In the genomic region with DNA sequence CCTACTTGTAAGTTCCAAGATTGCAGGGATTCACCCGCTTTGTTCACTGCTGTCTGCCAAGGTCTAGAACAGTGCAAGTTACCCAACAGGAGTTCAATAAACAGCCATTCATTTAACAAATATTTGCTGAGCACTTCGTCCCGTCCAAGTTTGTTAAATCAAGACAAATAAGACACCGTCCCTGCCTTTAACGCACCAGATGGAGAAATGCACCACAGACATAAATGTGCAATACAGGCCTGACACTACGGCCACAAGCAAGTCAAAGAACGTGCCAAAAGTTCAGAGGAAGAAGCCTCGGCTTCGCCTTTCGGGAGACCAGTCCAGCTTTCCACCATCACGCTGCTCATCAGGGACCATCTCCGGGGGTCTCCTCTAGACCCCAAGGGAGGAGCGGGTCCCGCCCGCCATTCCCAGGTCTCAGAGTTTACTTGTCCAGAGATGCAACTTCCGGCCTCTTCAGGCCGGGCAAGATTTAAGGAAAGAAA, we compare ENCODE assay signal across 8 cellular contexts. TPM values are rescaled to one million over a fixed set of nuclear protein-coding genes. Genes with fewer than 3 reads are reported as not detected.
DNase-seq lines count a peak whose midpoint lies in the region; ATAC-seq and TF ChIP-seq lines count a peak whose summit lies in the region.

No MANE protein-coding gene starts in this region.

- peaks cover 0 to 2% (median 0%) of the 10 kb centered on the region in 3 donors for H3K27me3 Mint-ChIP-seq in CD14-positive monocyte (ENCODE audit: low read depth in 3 of 3)
- H3K27me3 Mint-ChIP-seq in stimulated activated memory B cell treated with anti-CD40 and anti-IgM and Interleukin-4, amounts not matched to agents 10 μg/mL and 1 μg/mL and 100 μg/mL, for 72 hours: no peaks in the 10 kb centered on the region

- H3K27ac Mint-ChIP-seq in CD14-positive monocyte: peak overlapping the region; percentile 97 to 99 (median 97)
- peak overlapping the region; percentile 99 for H3K27ac Mint-ChIP-seq in stimulated activated memory B cell treated with anti-CD40 and anti-IgM and Interleukin-4, amounts not matched to agents 10 μg/mL and 1 μg/mL and 100 μg/mL, for 72 hours

- peak overlapping the region; percentile 98 to 99 for H3K4me3 Mint-ChIP-seq in CD14-positive monocyte
- H3K4me3 Mint-ChIP-seq in stimulated activated memory B cell treated with anti-CD40 and anti-IgM and Interleukin-4, amounts not matched to agents 10 μg/mL and 1 μg/mL and 100 μg/mL, for 72 hours: peak overlapping the region; percentile 100

- intact Hi-C loops in CD14-positive monocyte (cut with micrococcal nuclease): loop anchor here in 1 of 2 donors (10.0 kb wide), 1 partner anchor 391 kb away; no protein-coding TSS in a partner anchor

- in situ Hi-C loops in astrocyte of the cerebellum (cut with HindIII; ENCODE audit: low sequenced_read_pairs): no loop called here

- H3K4me1 Mint-ChIP-seq in CD14-positive monocyte: peaks cover 50% of the 10 kb centered on the region
- peaks cover 59% of the 10 kb centered on the region for H3K4me1 Mint-ChIP-seq in stimulated activated memory B cell treated with anti-CD40 and anti-IgM and Interleukin-4, amounts not matched to agents 10 μg/mL and 1 μg/mL and 100 μg/mL, for 72 hours

- peaks cover 25 to 32% of the 10 kb centered on the region in 2 donors for H3K36me3 Mint-ChIP-seq in CD14-positive monocyte
- H3K36me3 Mint-ChIP-seq in stimulated activated memory B cell treated with anti-CD40 and anti-IgM and Interleukin-4, amounts not matched to agents 10 μg/mL and 1 μg/mL and 100 μg/mL, for 72 hours: peaks cover 35% of the 10 kb centered on the region

- peaks cover 0 to 2% (median 0%) of the 10 kb centered on the region in 7 donors for H3K9me3 Mint-ChIP-seq in CD14-positive monocyte
- H3K9me3 Mint-ChIP-seq in stimulated activated memory B cell treated with anti-CD40 and anti-IgM and Interleukin-4, amounts not matched to agents 10 μg/mL and 1 μg/mL and 100 μg/mL, for 72 hours: no peaks in the 10 kb centered on the region

- no peak for TF ChIP-seq CTCF in CD14-positive monocyte (IDR thresholded peaks at IDR 0.05)
- no peak for TF ChIP-seq CTCF in astrocyte of the cerebellum (IDR thresholded peaks at IDR 0.05; ENCODE audit: low read depth, low read length, missing control alignments)

- ATAC-seq in GM19372 (IDR thresholded peaks at IDR 0.05; ENCODE audit: low read depth, unreplicated experiment): peak; percentile 4
- ATAC-seq in stimulated activated memory B cell treated with anti-CD40 and anti-IgM and Interleukin-4, amounts not matched to agents 10 μg/mL and 1 μg/mL and 100 μg/mL, for 72 hours: peak; percentile 9

- TF ChIP-seq RAD21 in Ishikawa (IDR thresholded peaks at IDR 0.05; ENCODE audit: low read depth): no peak

- DNase-seq in CD14-positive monocyte (ENCODE audit: low spot score) (peak; percentile 47), astrocyte of the cerebellum (ENCODE audit: low read depth) (no peak), iris pigment epithelial cell (ENCODE audit: low read depth) (peak; percentile 54)
- no peak for DNase-seq in activated CD4-positive, CD25-positive, alpha-beta regulatory T cell (lab: John Stamatoyannopoulos, UW)
- DNase-seq in central memory CD4-positive, alpha-beta T cell: no peak

- TF ChIP-seq EP300 in Ishikawa (IDR thresholded peaks at IDR 0.05; ENCODE audit: borderline replicate concordance): no peak

- H3K4me3 ChIP-seq in astrocyte of the cerebellum (ENCODE audit: low read depth, low read length): peak overlapping the region; percentile 62

TF ChIP-seq in Ishikawa, 13 proteins besides CTCF, POLR2A, EP300 and RAD21:
- TF ChIP-seq TEAD4 (IDR thresholded peaks at IDR 0.05) (no peak), TCF12 (IDR thresholded peaks at IDR 0.05; ENCODE audit: low read depth) (no peak), TAF1 (IDR thresholded peaks at IDR 0.05; ENCODE audit: low read depth) (no peak), YY1 (IDR thresholded peaks at IDR 0.05; ENCODE audit: low read depth) (peak; percentile 31; the same call in 1 of the 2 replicates), ZBTB7A (IDR thresholded peaks at IDR 0.05; ENCODE audit: low read depth) (peak; percentile 47; the same call in 1 of the 2 replicates)

RNA-seq across cellular contexts. Expression of gene C2orf76, which starts 0.4 kb away (rescaled TPM):
- polyA plus RNA-seq in CD14-positive monocyte: 10 to 100 TPM; 31.0 to 32.5 TPM

RNA-seq across cellular contexts. Expression of gene DBI, which starts 0.6 kb away (rescaled TPM):
- polyA plus RNA-seq in CD14-positive monocyte: 100 to 1,000 TPM; 398 to 436 TPM

Comparison
In these comparisons a context has a peak if more than half of its experiments do, and no peak if none do; other contexts are left out.
1. DNase-seq: peak in CD14-positive monocyte (single experiment) and iris pigment epithelial cell (single experiment); none in astrocyte of the cerebellum (single experiment), activated CD4-positive, CD25-positive, alpha-beta regulatory T cell (0 of 4) and central memory CD4-positive, alpha-beta T cell (single experiment).